Comparison of ENCODE assay signal across 12 cellular contexts in the genomic region with DNA sequence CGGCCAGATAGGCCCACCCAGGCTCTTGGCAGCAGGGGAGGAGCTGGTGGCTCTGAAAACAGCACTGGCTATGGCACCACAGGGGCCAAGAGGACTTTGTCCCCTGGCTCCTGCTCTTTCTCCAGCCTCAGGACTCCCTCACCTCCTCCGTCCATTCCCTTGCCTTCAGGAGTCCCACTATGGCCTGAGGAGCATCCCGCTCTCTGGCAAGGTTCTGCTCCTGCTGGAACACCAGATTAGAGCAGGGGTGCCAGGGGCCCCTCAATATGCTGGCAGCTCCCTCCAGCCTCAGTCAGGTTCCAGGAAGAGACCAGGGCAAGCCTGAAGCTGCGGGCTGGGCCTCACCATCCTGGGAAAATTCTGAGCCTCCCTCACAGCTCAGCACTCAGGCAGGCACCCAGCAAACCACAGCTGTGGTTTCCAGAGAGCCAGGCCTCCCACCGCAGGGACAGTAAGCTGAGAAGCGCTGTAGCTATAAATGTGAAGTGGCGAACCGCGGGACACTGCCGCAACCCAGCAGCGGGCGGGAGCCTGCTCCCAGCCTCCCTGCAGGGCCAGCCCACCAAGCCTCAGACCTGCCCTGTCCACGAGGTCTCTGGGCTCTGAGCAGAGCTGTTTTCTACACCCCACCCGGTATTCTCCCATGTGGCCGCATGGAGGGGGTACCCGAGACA. TPM values are rescaled to one million over a fixed set of nuclear protein-coding genes. Genes with fewer than 3 reads are reported as not detected.
A peak's percentile ranks its signal among the peaks of the same experiment; 100 is the strongest.
DNase-seq lines count a peak whose midpoint lies in the region; ATAC-seq and TF ChIP-seq lines count a peak whose summit lies in the region.
"Had no signal": no experiment of that assay in that cellular context is flagged by ENCODE, and none has a peak within 500 bp of the region (broad histone marks: within the 10 kb centered on the region; RNA-seq: fewer than 3 reads in every experiment).

No MANE protein-coding gene starts in this region.

- H3K4me1 Mint-ChIP-seq in activated T-helper 1 cell treated with anti-CD3 and anti-CD28 coated beads, Interleukin-12 subunit alpha, Interleukin-12 subunit beta, Interleukin-2, Interleukin-4 antibody, amounts not matched to agents 30 ng/mL and 10 ng/mL and 1 ng/mL, durations not matched to agents 14 hours and 24 hours and 36 hours (ENCODE audit: low read depth), result peaks cover 4% of the 10 kb centered on the region

- TF ChIP-seq CTCF in AG04449 (IDR thresholded peaks at IDR 0.05; ENCODE audit: insufficient read depth, low read length, missing control alignments), result no peak

- POLR2A ChIA-PET in AG04449 (lab: Yijun Ruan, JAX), result interaction anchor here (1.0 kb wide), 1 partner anchor 26 kb away, joined by 3 read pairs; the partner anchor contains the start of gene MED31

- no peak overlapping the region for H3K27ac Mint-ChIP-seq in activated T-helper 1 cell treated with anti-CD3 and anti-CD28 coated beads, Interleukin-12 subunit alpha, Interleukin-12 subunit beta, Interleukin-2, Interleukin-4 antibody, amounts not matched to agents 30 ng/mL and 10 ng/mL and 1 ng/mL, durations not matched to agents 14 hours and 24 hours and 36 hours
- H3K27ac Mint-ChIP-seq: IgD-negative memory B cell; T-helper 1 cell treated with Interleukin-12 subunit alpha and Interleukin-12 subunit beta and Interleukin-4 antibody, amounts not matched to agents 30 μg/mL and 1 μg/mL, for 36 hours had no signal

- DNase-seq in AG04449 (ENCODE audit: low read depth, low spot score), result peak; percentile 10
- peak; percentile 7 for DNase-seq in GF-D8 (lab: John Stamatoyannopoulos, UW)
- peak; percentile 88 for DNase-seq in OCI-M1 (lab: John Stamatoyannopoulos, UW)
- DNase-seq in glomerular visceral epithelial cell (ENCODE audit: extremely low spot score), result peak; percentile 86
- DNase-seq in COLO829 (ENCODE audit: low spot score), result no peak
- no peak for DNase-seq in activated T-helper 1 cell treated with anti-CD3 and anti-CD28 coated beads, Interleukin-12 subunit alpha, Interleukin-12 subunit beta, Interleukin-2, Interleukin-4 antibody, amounts not matched to agents 30 ng/mL and 10 ng/mL and 1 ng/mL, durations not matched to agents 14 hours and 24 hours and 36 hours (ENCODE audit: low spot score)
- no peak for DNase-seq in medulla oblongata (ENCODE audit: extremely low spot score)
- DNase-seq: stimulated activated CD4-positive, alpha-beta T cell treated with anti-CD3 and anti-CD28 coated beads, Interleukin-4, amount 100 ng/mL, for 4 hours; tibial artery had no signal

- H3K4me3 Mint-ChIP-seq in activated T-helper 1 cell treated with anti-CD3 and anti-CD28 coated beads, Interleukin-12 subunit alpha, Interleukin-12 subunit beta, Interleukin-2, Interleukin-4 antibody, amounts not matched to agents 30 ng/mL and 10 ng/mL and 1 ng/mL, durations not matched to agents 14 hours and 24 hours and 36 hours, result no peak overlapping the region
- H3K4me3 Mint-ChIP-seq: T-helper 1 cell treated with Interleukin-12 subunit alpha and Interleukin-12 subunit beta and Interleukin-4 antibody, amounts not matched to agents 30 μg/mL and 1 μg/mL, for 36 hours had no signal

- H3K27me3 Mint-ChIP-seq in activated T-helper 1 cell treated with anti-CD3 and anti-CD28 coated beads, Interleukin-12 subunit alpha, Interleukin-12 subunit beta, Interleukin-2, Interleukin-4 antibody, amounts not matched to agents 30 ng/mL and 10 ng/mL and 1 ng/mL, durations not matched to agents 14 hours and 24 hours and 36 hours (ENCODE audit: insufficient read depth), result peaks cover 33% of the 10 kb centered on the region

- H3K36me3 Mint-ChIP-seq in activated T-helper 1 cell treated with anti-CD3 and anti-CD28 coated beads, Interleukin-12 subunit alpha, Interleukin-12 subunit beta, Interleukin-2, Interleukin-4 antibody, amounts not matched to agents 30 ng/mL and 10 ng/mL and 1 ng/mL, durations not matched to agents 14 hours and 24 hours and 36 hours (ENCODE audit: low read depth), result no peaks in the 10 kb centered on the region
- H3K36me3 Mint-ChIP-seq: IgD-negative memory B cell had no signal

- CTCF ChIA-PET in AG04449 (lab: Yijun Ruan, JAX), result interaction anchor here (1.1 to 3.7 kb wide), 2 partner anchors 11 to 166 kb away, joined by 4 to 26 read pairs; no protein-coding TSS in a partner anchor

- ATAC-seq in GM18858 (IDR thresholded peaks at IDR 0.05; ENCODE audit: unreplicated experiment), result no peak

- H3K4me3 ChIP-seq in AG04449 (ENCODE audit: low read depth, low read length), result no peak overlapping the region
- H3K4me3 ChIP-seq: tibial artery had no signal

- H3K9me3 Mint-ChIP-seq in activated T-helper 1 cell treated with anti-CD3 and anti-CD28 coated beads, Interleukin-12 subunit alpha, Interleukin-12 subunit beta, Interleukin-2, Interleukin-4 antibody, amounts not matched to agents 30 ng/mL and 10 ng/mL and 1 ng/mL, durations not matched to agents 14 hours and 24 hours and 36 hours, result no peaks in the 10 kb centered on the region
- H3K9me3 Mint-ChIP-seq: IgD-negative memory B cell; T-helper 1 cell treated with Interleukin-12 subunit alpha and Interleukin-12 subunit beta and Interleukin-4 antibody, amounts not matched to agents 30 μg/mL and 1 μg/mL, for 36 hours had no signal

- intact Hi-C loops in activated T-helper 1 cell treated with anti-CD3 and anti-CD28 coated beads, Interleukin-12 subunit alpha, Interleukin-12 subunit beta, Interleukin-2, Interleukin-4 antibody, amounts not matched to agents 30 ng/mL and 10 ng/mL and 1 ng/mL, durations not matched to agents 14 hours and 24 hours and 36 hours (cut with micrococcal nuclease), result no loop called here

RNA-seq across cellular contexts. Expression of gene C17orf100, which starts 25.7 kb away (rescaled TPM):
- 1.6 and 1.7 TPM in 2 replicates for total RNA-seq in activated T-helper 1 cell treated with anti-CD3 and anti-CD28 coated beads, Interleukin-12 subunit alpha, Interleukin-12 subunit beta, Interleukin-2, Interleukin-4 antibody, amounts not matched to agents 30 ng/mL and 10 ng/mL and 1 ng/mL, durations not matched to agents 14 hours and 24 hours and 36 hours

RNA-seq across cellular contexts. Expression of gene MED31, which starts 25.9 kb away (rescaled TPM):
- total RNA-seq in activated T-helper 1 cell treated with anti-CD3 and anti-CD28 coated beads, Interleukin-12 subunit alpha, Interleukin-12 subunit beta, Interleukin-2, Interleukin-4 antibody, amounts not matched to agents 30 ng/mL and 10 ng/mL and 1 ng/mL, durations not matched to agents 14 hours and 24 hours and 36 hours, result 24.3 and 28.4 TPM in 2 replicates

RNA-seq across cellular contexts. Expression of gene SLC13A5, which starts 35.9 kb away (rescaled TPM):
- total RNA-seq in activated T-helper 1 cell treated with anti-CD3 and anti-CD28 coated beads, Interleukin-12 subunit alpha, Interleukin-12 subunit beta, Interleukin-2, Interleukin-4 antibody, amounts not matched to agents 30 ng/mL and 10 ng/mL and 1 ng/mL, durations not matched to agents 14 hours and 24 hours and 36 hours, result not detected in 2 replicates

RNA-seq across cellular contexts. Expression of gene TXNDC17, which starts 36.4 kb away (rescaled TPM):
- 94.0 and 95.2 TPM in 2 replicates for total RNA-seq in activated T-helper 1 cell treated with anti-CD3 and anti-CD28 coated beads, Interleukin-12 subunit alpha, Interleukin-12 subunit beta, Interleukin-2, Interleukin-4 antibody, amounts not matched to agents 30 ng/mL and 10 ng/mL and 1 ng/mL, durations not matched to agents 14 hours and 24 hours and 36 hours

RNA-seq across cellular contexts. Expression of gene KIAA0753, which starts 36.8 kb away (rescaled TPM):
- 18.2 and 22.2 TPM in 2 replicates for total RNA-seq in activated T-helper 1 cell treated with anti-CD3 and anti-CD28 coated beads, Interleukin-12 subunit alpha, Interleukin-12 subunit beta, Interleukin-2, Interleukin-4 antibody, amounts not matched to agents 30 ng/mL and 10 ng/mL and 1 ng/mL, durations not matched to agents 14 hours and 24 hours and 36 hours

Comparison
In these comparisons a context has a peak if more than half of its experiments do, and no peak if none do; other contexts are left out.
1. DNase-seq: peak in AG04449 (single experiment), GF-D8 (single experiment), OCI-M1 (single experiment) and glomerular visceral epithelial cell (single experiment); none in COLO829 (single experiment), activated T-helper 1 cell treated with anti-CD3 and anti-CD28 coated beads, Interleukin-12 subunit alpha, Interleukin-12 subunit beta, Interleukin-2, Interleukin-4 antibody, amounts not matched to agents 30 ng/mL and 10 ng/mL and 1 ng/mL, durations not matched to agents 14 hours and 24 hours and 36 hours (single experiment) and medulla oblongata (single experiment).